ENCODE assay signal across 8 cellular contexts in genomic region chr1:31936966-31937299, GRCh38. TPM values are rescaled to one million over a fixed set of nuclear protein-coding genes. Genes with fewer than 3 reads are reported as not detected.
DNase-seq lines count a peak whose midpoint lies in the region; ATAC-seq and TF ChIP-seq lines count a peak whose summit lies in the region.

No MANE protein-coding gene starts in this region.

- no peaks in the 10 kb centered on the region for H3K9me3 ChIP-seq in NT2/D1 (ENCODE audit: insufficient read depth, low read length)
- H3K9me3 ChIP-seq in effector memory CD4-positive, alpha-beta T cell (ENCODE audit: control insufficient read depth, low read length), result no peaks in the 10 kb centered on the region

- TF ChIP-seq CTCF in BJ (IDR thresholded peaks at IDR 0.05; ENCODE audit: insufficient read depth, low read depth, low read length) (no peak), nephron progenitor cell (IDR thresholded peaks at IDR 0.05) (no peak)

- no peaks in the 10 kb centered on the region for H3K36me3 ChIP-seq in BJ (ENCODE audit: control insufficient read depth, insufficient read depth, low read length)
- peaks cover 7% of the 10 kb centered on the region for H3K36me3 ChIP-seq in NT2/D1 (ENCODE audit: insufficient read depth, insufficient read length, low read length)
- H3K36me3 ChIP-seq in effector memory CD4-positive, alpha-beta T cell (ENCODE audit: control insufficient read depth, insufficient read depth, low read length), result no peaks in the 10 kb centered on the region

- H3K27me3 Mint-ChIP-seq in nephron progenitor cell (ENCODE audit: low read depth, poor library complexity), result no peaks in the 10 kb centered on the region

- peak overlapping the region; percentile 81 for H3K27ac ChIP-seq in effector memory CD4-positive, alpha-beta T cell (ENCODE audit: insufficient read depth, low read length, poor library complexity, severe bottlenecking)

- no peak for TF ChIP-seq POLR2A in GM18505 (IDR thresholded peaks at IDR 0.05; ENCODE audit: borderline replicate concordance, extremely low read depth, insufficient read depth, insufficient read length)

- DNase-seq in BJ (ENCODE audit: low read depth) (no peak), NT2/D1 (ENCODE audit: low read depth, low spot score) (no peak), nephron progenitor cell (no peak), activated gamma-delta T cell treated with Interleukin-2 at 50 U/mL for 16 hours (no peak), iPS-NIHi11 (ENCODE audit: low spot score) (no peak), ureter (ENCODE audit: low spot score) (no peak)
- no peak for DNase-seq in effector memory CD4-positive, alpha-beta T cell

- peak overlapping the region; percentile 90 for H3K9ac ChIP-seq in NT2/D1 (ENCODE audit: insufficient read length, low read depth)

- POLR2A ChIA-PET in BJ (lab: Charles Lee), result interaction anchor here (1.2 kb wide), 1 partner anchor 19 kb away, joined by 8 read pairs; no protein-coding TSS in a partner anchor

- CTCF ChIA-PET in BJ (lab: Yijun Ruan, JAX), result no interaction called here

- peak overlapping the region; percentile 100 for H3K4me3 Mint-ChIP-seq in nephron progenitor cell

- no peak for ATAC-seq in GM18505 (IDR thresholded peaks at IDR 0.05; ENCODE audit: unreplicated experiment)

- peaks cover 69% of the 10 kb centered on the region for H3K4me1 Mint-ChIP-seq in nephron progenitor cell

- H3K4me1 ChIP-seq in NT2/D1 (ENCODE audit: insufficient read depth, insufficient read length), result peaks cover 8% of the 10 kb centered on the region
- peaks cover 52% of the 10 kb centered on the region for H3K4me1 ChIP-seq in effector memory CD4-positive, alpha-beta T cell (ENCODE audit: control insufficient read depth, insufficient read depth, low read length, poor library complexity, severe bottlenecking)

- H3K4me3 ChIP-seq in BJ (ENCODE audit: low read depth, low read length) (peak overlapping the region; percentile 76), NT2/D1 (ENCODE audit: insufficient read length, low read depth) (peak overlapping the region; percentile 98)
- H3K4me3 ChIP-seq in effector memory CD4-positive, alpha-beta T cell (ENCODE audit: insufficient read depth, low read depth, low read length, poor library complexity, severe bottlenecking), result peak overlapping the region; percentile 75

- no peaks in the 10 kb centered on the region for H3K36me3 Mint-ChIP-seq in nephron progenitor cell (ENCODE audit: low read depth)

- H3K9me3 Mint-ChIP-seq in nephron progenitor cell, result no peaks in the 10 kb centered on the region

- H3K27me3 ChIP-seq in BJ (ENCODE audit: control insufficient read depth, insufficient read depth, low read length) (no peaks in the 10 kb centered on the region), NT2/D1 (ENCODE audit: insufficient read depth, insufficient read length) (no peaks in the 10 kb centered on the region)
- no peaks in the 10 kb centered on the region for H3K27me3 ChIP-seq in effector memory CD4-positive, alpha-beta T cell (replicated peaks; ENCODE audit: control insufficient read depth, insufficient read depth, low read length, poor library complexity, severe bottlenecking)

- H3K27ac Mint-ChIP-seq in nephron progenitor cell, result peak overlapping the region; percentile 99

RNA-seq across cellular contexts. Expression of gene PTP4A2, which starts 1.2 kb away (rescaled TPM):
- 239 and 455 TPM in 2 replicates for polyA plus RNA-seq in BJ (2011; rRNA removed)
- polyA minus RNA-seq in BJ (2011; rRNA and poly(A)+ RNA removed), result 361 and 482 TPM in 2 replicates
- total RNA-seq in ureter, result 416 TPM
